In the genomic region with DNA sequence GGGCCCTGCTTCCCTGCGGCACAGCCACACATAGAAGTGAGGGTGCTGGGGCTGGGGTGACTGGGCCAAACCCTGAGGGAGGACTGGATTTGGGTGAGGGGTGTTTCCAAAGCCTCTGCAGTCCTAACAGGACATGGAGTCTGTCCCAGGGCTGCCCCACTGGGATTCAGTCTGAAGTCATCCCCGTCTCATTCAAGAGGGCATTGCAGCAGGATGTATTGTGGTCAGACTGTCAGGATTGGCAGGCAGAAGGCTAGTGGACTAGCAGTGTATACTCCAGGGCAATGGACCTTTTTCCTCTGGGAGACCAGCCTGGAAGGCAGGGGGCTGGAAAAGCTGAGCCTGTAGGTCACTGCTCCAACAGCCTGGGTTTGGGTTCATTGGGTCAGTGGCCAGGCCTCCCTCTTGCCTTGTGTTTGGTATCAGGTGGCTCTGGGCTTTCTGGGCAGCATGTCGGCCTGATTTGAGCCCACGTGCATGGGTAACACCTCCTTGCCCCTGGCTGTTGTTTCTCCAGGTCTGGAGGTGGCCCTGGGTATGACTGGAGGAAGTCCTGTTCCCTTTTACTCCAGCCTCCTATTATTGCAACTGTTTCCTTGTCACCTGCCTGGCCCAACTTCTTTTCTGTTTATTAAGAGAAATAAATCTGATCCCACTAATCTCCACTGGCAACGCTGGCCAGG, we compare ENCODE assay signal across 11 cellular contexts. TPM values are rescaled to one million over a fixed set of nuclear protein-coding genes. Genes with fewer than 3 reads are reported as not detected.
DNase-seq lines count a peak whose midpoint lies in the region; ATAC-seq and TF ChIP-seq lines count a peak whose summit lies in the region.
"Had no signal": no experiment of that assay in that cellular context is flagged by ENCODE, and none has a peak within 500 bp of the region (broad histone marks: within the 10 kb centered on the region; RNA-seq: fewer than 3 reads in every experiment).

No MANE protein-coding gene starts in this region.

- H3K27me3 ChIP-seq in gastroesophageal sphincter (no peaks in the 10 kb centered on the region), prostate gland (replicated peaks; ENCODE audit: insufficient read depth) (no peaks in the 10 kb centered on the region)

- H3K4me3 ChIP-seq in gastroesophageal sphincter (peak overlapping the region in 1 of 2 donors; percentile 86), prostate gland (peak overlapping the region in 1 of 2 donors; percentile 84)

- ATAC-seq in SK-N-SH treated with all-trans-retinoic acid at 6 μM for 48 hours (peak; percentile 11; the same call in 1 of the 3 replicates), gastroesophageal sphincter (no peak), GM21367 (IDR thresholded peaks at IDR 0.05; ENCODE audit: unreplicated experiment) (no peak), HG02852 (IDR thresholded peaks at IDR 0.05; ENCODE audit: unreplicated experiment) (no peak)
- ATAC-seq: T-cell had no signal

- DNase-seq in EH (ENCODE audit: low read depth) (peak; percentile 36), prostate gland (ENCODE audit: low spot score) (no peak), ecto neural progenitor cell (ENCODE audit: low spot score) (no peak), middle frontal gyrus (ENCODE audit: extremely low spot score, low spot score) (no peak)
- DNase-seq: heart right ventricle, NCI-H1436 treated with DMSO at 0.1 percent for 48 hours, T-cell had no signal

- WGBS in gastroesophageal sphincter (ENCODE audit: low coverage in 1 of 2), 2 donors, result 33 to 70% methylated on average over 1 to 2 of the region's 5 CpGs
- WGBS in prostate gland, result 20% methylated on average over 5 of the region's 5 CpGs

- intact Hi-C loops in prostate gland (cut with DNase I), result no loop called here

- no peak for TF ChIP-seq CTCF in gastroesophageal sphincter (IDR thresholded peaks at IDR 0.05)
- TF ChIP-seq CTCF in prostate gland (IDR thresholded peaks at IDR 0.05), result peak in 1 of 4 experiments; percentile 10

- H3K4me1 ChIP-seq in gastroesophageal sphincter (peaks cover 0 to 36% (median 18%) of the 10 kb centered on the region in 3 donors), prostate gland (replicated peaks) (peaks cover 7% of the 10 kb centered on the region)

- H3K27ac ChIP-seq in gastroesophageal sphincter, result peak overlapping the region in 3 of 4 donors; percentile 91 to 95 (median 94)
- peak overlapping the region; percentile 93 to 96 for H3K27ac ChIP-seq in prostate gland

- no peaks in the 10 kb centered on the region for H3K9me3 ChIP-seq in gastroesophageal sphincter
- H3K9me3 ChIP-seq in prostate gland, result no peaks in the 10 kb centered on the region
- H3K9me3 ChIP-seq: heart right ventricle had no signal

- no peak for TF ChIP-seq POLR2A in gastroesophageal sphincter (IDR thresholded peaks at IDR 0.05)
- TF ChIP-seq POLR2A in prostate gland (IDR thresholded peaks at IDR 0.05), result peak; percentile 27

- no peaks in the 10 kb centered on the region for H3K36me3 ChIP-seq in gastroesophageal sphincter
- H3K36me3 ChIP-seq in prostate gland, result no peaks in the 10 kb centered on the region
- H3K36me3 ChIP-seq: heart right ventricle had no signal

- TF ChIP-seq EP300 in gastroesophageal sphincter (IDR thresholded peaks at IDR 0.05), result no peak

TF ChIP-seq in SK-N-SH treated with all-trans-retinoic acid at 6 μM for 48 hours, 23 proteins besides CTCF, POLR2A, EP300 and RAD21:
- TF ChIP-seq ZNF565 (CRISPR knock-in tag; conservative IDR thresholded peaks at IDR 0.05; ENCODE audit: low read depth) (no peak), OSR1 (CRISPR knock-in tag; IDR thresholded peaks at IDR 0.05) (no peak), BACH2 (CRISPR knock-in tag; IDR thresholded peaks at IDR 0.05; ENCODE audit: borderline replicate concordance) (no peak), ESRRG (CRISPR knock-in tag; IDR thresholded peaks at IDR 0.05) (no peak), ZFP3 (CRISPR knock-in tag; IDR thresholded peaks at IDR 0.05) (no peak), ISL1 (CRISPR knock-in tag; IDR thresholded peaks at IDR 0.05) (no peak), GLIS3 (CRISPR knock-in tag; IDR thresholded peaks at IDR 0.05) (no peak), CSDC2 (CRISPR knock-in tag; IDR thresholded peaks at IDR 0.05) (no peak), TOX (CRISPR knock-in tag; IDR thresholded peaks at IDR 0.05; ENCODE audit: borderline replicate concordance) (no peak), PPARA (CRISPR knock-in tag; IDR thresholded peaks at IDR 0.05; ENCODE audit: borderline replicate concordance) (no peak)
- TF ChIP-seq, protein P1, sequence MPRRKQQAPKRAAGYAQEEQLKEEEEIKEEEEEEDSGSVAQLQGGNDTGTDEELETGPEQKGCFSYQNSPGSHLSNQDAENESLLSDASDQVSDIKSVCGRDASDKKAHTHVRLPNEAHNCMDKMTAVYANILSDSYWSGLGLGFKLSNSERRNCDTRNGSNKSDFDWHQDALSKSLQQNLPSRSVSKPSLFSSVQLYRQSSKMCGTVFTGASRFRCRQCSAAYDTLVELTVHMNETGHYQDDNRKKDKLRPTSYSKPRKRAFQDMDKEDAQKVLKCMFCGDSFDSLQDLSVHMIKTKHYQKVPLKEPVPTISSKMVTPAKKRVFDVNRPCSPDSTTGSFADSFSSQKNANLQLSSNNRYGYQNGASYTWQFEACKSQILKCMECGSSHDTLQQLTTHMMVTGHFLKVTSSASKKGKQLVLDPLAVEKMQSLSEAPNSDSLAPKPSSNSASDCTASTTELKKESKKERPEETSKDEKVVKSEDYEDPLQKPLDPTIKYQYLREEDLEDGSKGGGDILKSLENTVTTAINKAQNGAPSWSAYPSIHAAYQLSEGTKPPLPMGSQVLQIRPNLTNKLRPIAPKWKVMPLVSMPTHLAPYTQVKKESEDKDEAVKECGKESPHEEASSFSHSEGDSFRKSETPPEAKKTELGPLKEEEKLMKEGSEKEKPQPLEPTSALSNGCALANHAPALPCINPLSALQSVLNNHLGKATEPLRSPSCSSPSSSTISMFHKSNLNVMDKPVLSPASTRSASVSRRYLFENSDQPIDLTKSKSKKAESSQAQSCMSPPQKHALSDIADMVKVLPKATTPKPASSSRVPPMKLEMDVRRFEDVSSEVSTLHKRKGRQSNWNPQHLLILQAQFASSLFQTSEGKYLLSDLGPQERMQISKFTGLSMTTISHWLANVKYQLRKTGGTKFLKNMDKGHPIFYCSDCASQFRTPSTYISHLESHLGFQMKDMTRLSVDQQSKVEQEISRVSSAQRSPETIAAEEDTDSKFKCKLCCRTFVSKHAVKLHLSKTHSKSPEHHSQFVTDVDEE (CRISPR knock-in tag; IDR thresholded peaks at IDR 0.05), result no peak

RNA-seq across cellular contexts. Expression of gene SYNC, which starts 41.0 kb away (rescaled TPM):
- 100 to 1,000 TPM; 132 to 265 (median 167) TPM for total RNA-seq in gastroesophageal sphincter
- 10 to 100 TPM in 1 of 2 donors, 1 to 10 TPM in 1; 7.9 to 18.2 TPM for total RNA-seq in prostate gland

Comparison
In these comparisons a context has a peak if more than half of its experiments do, and no peak if none do; other contexts are left out.
1. RNA of gene SYNC, which starts 41.0 kb away (total RNA-seq): 132 to 265 TPM in gastroesophageal sphincter; 7.9 to 18.2 TPM in prostate gland; every median in the first group is over 4 times any median in the second.